In the genomic region with DNA sequence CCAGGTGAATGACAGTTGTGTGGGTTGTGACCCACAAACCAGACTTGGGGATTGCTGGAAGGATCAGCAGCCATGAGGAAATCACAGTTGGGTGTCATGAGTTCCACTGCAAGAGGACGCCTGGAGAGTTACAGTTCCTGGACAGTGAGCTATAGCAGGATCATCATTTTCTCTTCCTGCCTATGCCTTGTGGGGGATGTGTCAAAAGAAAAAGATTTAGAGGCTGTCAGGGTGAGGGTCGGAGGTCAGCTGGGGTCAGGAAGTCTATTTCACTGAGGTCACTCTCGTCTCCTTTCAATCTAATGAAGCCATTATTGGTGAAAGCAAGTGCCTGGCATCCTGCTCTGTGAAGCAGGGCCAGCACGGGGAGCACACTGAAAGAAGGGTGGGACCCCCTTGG, we compare ENCODE assay signal across 17 cellular contexts. TPM values are rescaled to one million over a fixed set of nuclear protein-coding genes. Genes with fewer than 3 reads are reported as not detected.
A peak's percentile ranks its signal among the peaks of the same experiment; 100 is the strongest.
DNase-seq lines count a peak whose midpoint lies in the region; ATAC-seq and TF ChIP-seq lines count a peak whose summit lies in the region.
"Had no signal": no experiment of that assay in that cellular context is flagged by ENCODE, and none has a peak within 500 bp of the region (broad histone marks: within the 10 kb centered on the region; RNA-seq: fewer than 3 reads in every experiment).

No MANE protein-coding gene starts in this region.

- no peak overlapping the region for H4K5ac ChIP-seq in mesendoderm (ENCODE audit: low read length)

- H3K9ac ChIP-seq in neural progenitor cell (no peak overlapping the region), mesendoderm (ENCODE audit: low read length) (no peak overlapping the region)

- peaks cover 22% of the 10 kb centered on the region for H3K4me1 ChIP-seq in ACC112 (ENCODE audit: control insufficient read depth, insufficient read depth, low read length, unreplicated experiment)
- peaks cover 27% of the 10 kb centered on the region for H3K4me1 ChIP-seq in RWPE2 (ENCODE audit: insufficient read depth, poor library complexity, severe bottlenecking)
- H3K4me1 ChIP-seq in neural progenitor cell: peaks cover 19% of the 10 kb centered on the region
- no peaks in the 10 kb centered on the region for H3K4me1 ChIP-seq in mesendoderm (ENCODE audit: control insufficient read depth, low read depth, low read length)
- H3K4me1 ChIP-seq: BE2C, HAP-1 had no signal

- peaks cover 16% of the 10 kb centered on the region for H3K27me3 Mint-ChIP-seq in neural progenitor cell (ENCODE audit: insufficient read depth, low read depth)

- H4K20me1 ChIP-seq in neural progenitor cell (ENCODE audit: low read depth): no peaks in the 10 kb centered on the region

- H3K27me3 ChIP-seq in ACC112 (ENCODE audit: insufficient read depth, low read length): no peaks in the 10 kb centered on the region
- H3K27me3 ChIP-seq in RWPE2 (ENCODE audit: insufficient read depth, poor library complexity, severe bottlenecking): peaks cover 3% of the 10 kb centered on the region
- H3K27me3 ChIP-seq in neural progenitor cell: no peaks in the 10 kb centered on the region
- H3K27me3 ChIP-seq in mesendoderm (ENCODE audit: insufficient read depth, low read length, poor library complexity): no peaks in the 10 kb centered on the region
- H3K27me3 ChIP-seq: BE2C had no signal

- H3K36me3 ChIP-seq in ACC112 (ENCODE audit: insufficient read depth, low read length) (no peaks in the 10 kb centered on the region), RWPE2 (ENCODE audit: low read depth) (no peaks in the 10 kb centered on the region), neural progenitor cell (no peaks in the 10 kb centered on the region), mesendoderm (ENCODE audit: control insufficient read depth, insufficient read depth, low read length) (no peaks in the 10 kb centered on the region)
- H3K36me3 ChIP-seq: BE2C, HAP-1 had no signal

- H2AFZ ChIP-seq in ACC112 (ENCODE audit: low read length, unreplicated experiment): no peak overlapping the region
- H2AFZ ChIP-seq in neural progenitor cell (replicated peaks): no peak overlapping the region

- H3K4me2 ChIP-seq in neural progenitor cell (peak overlapping the region; percentile 66), mesendoderm (ENCODE audit: low read length) (no peak overlapping the region)

- H3K9me3 ChIP-seq in RWPE2 (ENCODE audit: severe bottlenecking): no peaks in the 10 kb centered on the region
- no peaks in the 10 kb centered on the region for H3K9me3 ChIP-seq in neural progenitor cell (ENCODE audit: low read depth)
- H3K9me3 ChIP-seq: BE2C, HAP-1 had no signal

- H3K9me3 Mint-ChIP-seq in neural progenitor cell: peaks cover 2% of the 10 kb centered on the region
- H3K9me3 Mint-ChIP-seq: IgD-negative memory B cell had no signal

- H3K4ac ChIP-seq in mesendoderm (ENCODE audit: low read depth, low read length): no peak overlapping the region

- no peak overlapping the region for H2BK5ac ChIP-seq in mesendoderm (ENCODE audit: low read length)

- no peak overlapping the region for H3K18ac ChIP-seq in mesendoderm (ENCODE audit: low read length)

- no peak overlapping the region for H4K8ac ChIP-seq in mesendoderm (ENCODE audit: low read depth, low read length)

- no peak overlapping the region for H3K23ac ChIP-seq in mesendoderm (ENCODE audit: low read length)

- no peak overlapping the region for H3K4me3 ChIP-seq in ACC112 (ENCODE audit: low read depth, low read length)
- no peak overlapping the region for H3K4me3 ChIP-seq in RWPE2 (ENCODE audit: severe bottlenecking)
- H3K4me3 ChIP-seq in choroid plexus epithelial cell (ENCODE audit: low read depth, low read length): no peak overlapping the region
- H3K4me3 ChIP-seq in neural progenitor cell: no peak overlapping the region
- H3K4me3 ChIP-seq in mesendoderm (ENCODE audit: low read length): no peak overlapping the region
- H3K4me3 ChIP-seq: HAP-1 had no signal

- no peak overlapping the region for H2BK120ac ChIP-seq in mesendoderm (ENCODE audit: low read depth, low read length)

- H3K79me1 ChIP-seq in mesendoderm (ENCODE audit: low read length): no peaks in the 10 kb centered on the region

- H2AK5ac ChIP-seq in mesendoderm (ENCODE audit: low read length): no peak overlapping the region

- peaks cover 29% of the 10 kb centered on the region for H3K4me1 Mint-ChIP-seq in neural progenitor cell

- H3K27ac Mint-ChIP-seq in neural progenitor cell: no peak overlapping the region
- H3K27ac Mint-ChIP-seq: CD4-positive, alpha-beta memory T cell; IgD-negative memory B cell had no signal

- ATAC-seq in RWPE2 (ENCODE audit: low read depth): no peak
- no peak for ATAC-seq in GM21447 (IDR thresholded peaks at IDR 0.05; ENCODE audit: unreplicated experiment)

- H3K4me3 Mint-ChIP-seq in neural progenitor cell: peak overlapping the region; percentile 25
- H3K4me3 Mint-ChIP-seq: CD4-positive, alpha-beta memory T cell; IgD-negative memory B cell had no signal

- H2BK15ac ChIP-seq in mesendoderm (replicated peaks; ENCODE audit: low read depth): no peak overlapping the region

- no peak overlapping the region for H3K56ac ChIP-seq in mesendoderm (ENCODE audit: low read length)

- no peaks in the 10 kb centered on the region for H3K36me3 Mint-ChIP-seq in neural progenitor cell
- H3K36me3 Mint-ChIP-seq: CD4-positive, alpha-beta memory T cell; IgD-negative memory B cell had no signal

- H3K79me2 ChIP-seq in ACC112 (ENCODE audit: control insufficient read depth, insufficient read depth, low read length, unreplicated experiment) (no peaks in the 10 kb centered on the region), neural progenitor cell (ENCODE audit: low read depth) (no peaks in the 10 kb centered on the region), mesendoderm (ENCODE audit: control insufficient read depth, insufficient read depth, low read length) (no peaks in the 10 kb centered on the region)

- H3K27ac ChIP-seq in ACC112 (ENCODE audit: low read depth, low read length) (peak overlapping the region; percentile 74; the same call in 1 of the 2 replicates), RWPE2 (ENCODE audit: poor library complexity, severe bottlenecking) (peak overlapping the region; percentile 43), neural progenitor cell (peak overlapping the region; percentile 61), mesendoderm (ENCODE audit: low read depth, low read length) (no peak overlapping the region)
- H3K27ac ChIP-seq: C4-2B had no signal

- peaks cover 33% of the 10 kb centered on the region for H3F3A ChIP-seq in neural progenitor cell (ENCODE audit: low read depth)

- WGBS in mesendoderm (ENCODE audit: extremely low coverage, insufficient coverage, low lambda C conversion rate): no CpG with 5 or more reads among the region's 4 CpGs

- DNase-seq in RWPE2 (ENCODE audit: low spot score) (no peak), choroid plexus epithelial cell (ENCODE audit: low read depth) (peak; percentile 58), neural progenitor cell (ENCODE audit: low spot score) (peak; percentile 62), NCI-H524 (lab: John Stamatoyannopoulos, UW) (no peak), mesendoderm (no peak), SHP77 treated with DMSO at 0.1 percent for 48 hours (lab: John Stamatoyannopoulos, UW) (no peak)
- DNase-seq: 8988T; BE2C; CD4-positive, alpha-beta memory T cell; DMS79 treated with DMSO at 0.1 percent for 48 hours; GOT3 had no signal

- TF ChIP-seq CTCF in RWPE2 (IDR thresholded peaks at IDR 0.05; ENCODE audit: poor library complexity, severe bottlenecking): no peak
- no peak for TF ChIP-seq CTCF in choroid plexus epithelial cell (conservative IDR thresholded peaks at IDR 0.05; ENCODE audit: low read depth, low read length)
- TF ChIP-seq CTCF in neural progenitor cell (IDR thresholded peaks at IDR 0.05): no peak

RNA-seq across cellular contexts. Expression of a gene that starts 7.0 kb away (rescaled TPM):
- 1,311 and 1,384 TPM in 2 replicates for total RNA-seq in neural progenitor cell (ENCODE audit: low replicate concordance)
- polyA plus RNA-seq in mesendoderm (2013, experiment 1 of 2): 665 TPM
- polyA plus RNA-seq in mesendoderm (2013, experiment 2 of 2): 652 TPM
- total RNA-seq: CD4-positive, alpha-beta memory T cell; HT-29 had no signal
- polyA plus RNA-seq: CD4-positive, alpha-beta memory T cell; IgD-negative memory B cell had no signal

RNA-seq across cellular contexts. Expression of a gene that starts 28.5 kb away (rescaled TPM):
- total RNA-seq in neural progenitor cell (ENCODE audit: low replicate concordance): 30.5 and 43.0 TPM in 2 replicates
- 26.4 TPM for polyA plus RNA-seq in mesendoderm (2013, experiment 1 of 2)
- 25.9 TPM for polyA plus RNA-seq in mesendoderm (2013, experiment 2 of 2)

RNA-seq across cellular contexts. Expression of a gene that starts 31.1 kb away (rescaled TPM):
- total RNA-seq in neural progenitor cell (ENCODE audit: low replicate concordance): not detected in 2 replicates
- polyA plus RNA-seq in mesendoderm (2013, experiment 1 of 2): 1.4 TPM
- polyA plus RNA-seq in mesendoderm (2013, experiment 2 of 2): 1.5 TPM
- total RNA-seq: CD4-positive, alpha-beta memory T cell; HT-29 had no signal

RNA-seq across cellular contexts. Expression of a gene that starts 49.7 kb away (rescaled TPM):
- 3.0 and 6.5 TPM in 2 replicates for total RNA-seq in neural progenitor cell (ENCODE audit: low replicate concordance)
- polyA plus RNA-seq in mesendoderm (2013, experiment 1 of 2): 3.8 TPM
- polyA plus RNA-seq in mesendoderm (2013, experiment 2 of 2): 4.4 TPM

Comparison
In these comparisons a context has a peak if more than half of its experiments do, and no peak if none do; other contexts are left out.
1. DNase-seq: peak in choroid plexus epithelial cell (single experiment) and neural progenitor cell (single experiment); none in RWPE2 (single experiment), NCI-H524 (0 of 2), mesendoderm (single experiment) and SHP77 treated with DMSO at 0.1 percent for 48 hours (single experiment).